In genomic region chr3:170643831-170644230, GRCh38 we compare ENCODE assay signal across 10 cellular contexts. TPM values are rescaled to one million over a fixed set of nuclear protein-coding genes. Genes with fewer than 3 reads are reported as not detected.
"Had no signal": no experiment of that assay in that cellular context is flagged by ENCODE, and none has a peak within 500 bp of the region (broad histone marks: within the 10 kb centered on the region; RNA-seq: fewer than 3 reads in every experiment).

No MANE protein-coding gene starts in this region.

- H3K36me3 ChIP-seq: WERI-Rb-1 had no signal

- H3K27ac ChIP-seq: hepatocyte, WERI-Rb-1 had no signal

- DNase-seq: activated CD4-positive, alpha-beta T cell treated with anti-CD3 and anti-CD28 coated beads, Interleukin-2, amount 50 U/mL, for 4 hours; activated gamma-delta T cell treated with Interleukin-2 at 50 U/mL for 16 hours; foreskin fibroblast; stimulated activated naive CD8-positive, alpha-beta T cell treated with anti-CD3 and anti-CD28 coated beads, Interleukin-15, Interleukin-2, amounts not matched to agents 100 U/mL and 50 U/mL, for 24 hours; T-helper 17 cell; trophoblast cell; WERI-Rb-1 had no signal

- ATAC-seq: stimulated activated naive CD8-positive, alpha-beta T cell treated with anti-CD3 and anti-CD28 coated beads, Interleukin-15, Interleukin-2, amounts not matched to agents 100 U/mL and 50 U/mL, for 24 hours; T-helper 17 cell had no signal

- H3K4me3 ChIP-seq: hepatocyte, skin epidermis had no signal

- H3K27me3 ChIP-seq: hepatocyte had no signal

RNA-seq across cellular contexts. Expression of gene SLC7A14, which starts 58.0 kb away (rescaled TPM):
- total RNA-seq: activated CD8-positive, alpha-beta memory T cell treated with anti-CD3 and anti-CD28 coated beads for 36 hours; T-helper 17 cell had no signal
